12 cellular contexts compared by ENCODE assay signal in genomic region chr5:76689321-76690026, GRCh38. TPM values are rescaled to one million over a fixed set of nuclear protein-coding genes. Genes with fewer than 3 reads are reported as not detected.
A peak's percentile ranks its signal among the peaks of the same experiment; 100 is the strongest.
DNase-seq lines count a peak whose midpoint lies in the region; ATAC-seq, FAIRE-seq and TF ChIP-seq lines count a peak whose summit lies in the region.
"Had no signal": no experiment of that assay in that cellular context is flagged by ENCODE, and none has a peak within 500 bp of the region (broad histone marks: within the 10 kb centered on the region; RNA-seq: fewer than 3 reads in every experiment).

No MANE protein-coding gene starts in this region.

- H3K9me3 ChIP-seq in PC-3 (ENCODE audit: low read length) (no peaks in the 10 kb centered on the region), endothelial cell of umbilical vein (replicated peaks; ENCODE audit: control insufficient read depth, insufficient read depth, low read length) (no peaks in the 10 kb centered on the region)

- H3K9ac ChIP-seq in PC-3 (ENCODE audit: low read length) (no peak overlapping the region), endothelial cell of umbilical vein (replicated peaks; ENCODE audit: extremely low read depth, insufficient read depth, low read length) (peak overlapping the region; percentile 65)

- H3K4me1 ChIP-seq in PC-3 (ENCODE audit: insufficient read depth, low read length) (peaks cover 39% of the 10 kb centered on the region), endothelial cell of umbilical vein (ENCODE audit: control insufficient read depth, extremely low read depth, insufficient read depth, low read length) (peaks cover 69% of the 10 kb centered on the region)

- dilution Hi-C loops in endothelial cell of umbilical vein (cut with MboI; ENCODE audit: extremely low pct_ligation_motif_present, low sequenced_read_pairs) = loop anchor here (25.0 kb wide), 1 partner anchor 123 kb away; the partner anchor contains the start of gene F2RL1

- no peaks in the 10 kb centered on the region for H3K9me1 ChIP-seq in endothelial cell of umbilical vein (replicated peaks; ENCODE audit: control insufficient read depth, extremely low read depth, insufficient read depth, low read length)

- DNase-seq in COLO829 (ENCODE audit: low spot score) = peak; percentile 43
- peak; percentile 77 for DNase-seq in PC-3
- DNase-seq in endothelial cell of umbilical vein (ENCODE audit: low read depth, low spot score) = peak; percentile 86
- DNase-seq in non-pigmented ciliary epithelial cell (ENCODE audit: low read depth) = peak; percentile 81
- DNase-seq in activated CD8-positive, alpha-beta memory T cell treated with anti-CD3 and anti-CD28 coated beads, Interleukin-2, amount 50 U/mL, for 4 hours = no peak
- no peak for DNase-seq in GM13977 (ENCODE audit: low spot score)
- DNase-seq in D341Med (ENCODE audit: low spot score) = no peak
- DNase-seq in GM19238 (ENCODE audit: insufficient read length, low spot score) = no peak
- DNase-seq: activated T-cell treated with anti-CD3 and anti-CD28 coated beads, Interleukin-2, amount 50 U/mL, for 24 hours; DMS 273 treated with DMSO at 0.1 percent for 48 hours; T-helper 2 cell had no signal

- peak overlapping the region; percentile 73 for H3K27ac ChIP-seq in PC-3 (ENCODE audit: low read length)
- peak overlapping the region; percentile 91 for H3K27ac ChIP-seq in endothelial cell of umbilical vein (ENCODE audit: insufficient read depth, low read depth, low read length)
- H3K27ac ChIP-seq: coronary artery had no signal

- no peak for TF ChIP-seq POLR2A in endothelial cell of umbilical vein (IDR thresholded peaks at IDR 0.05; ENCODE audit: low read depth, low read length)

- in situ Hi-C loops in GM13977 (cut with MboI; ENCODE audit: low pct_unique_long_range_greater_than_20kb, low sequenced_read_pairs, unreplicated experiment) = no loop called here

- ATAC-seq in PC-3 = peak; percentile 45

- no peaks in the 10 kb centered on the region for H3F3A ChIP-seq in PC-3 (ENCODE audit: low read length, unreplicated experiment)

- BruUV-seq in PC-3 (replicated peaks; lab: Mats Ljungman, UMichigan) = no TSS peak
- BruUV-seq in endothelial cell of umbilical vein (replicated peaks; lab: Mats Ljungman, UMichigan) = TSS peak; percentile 81

- H3K27me3 ChIP-seq in PC-3 (ENCODE audit: low read length) (no peaks in the 10 kb centered on the region), endothelial cell of umbilical vein (ENCODE audit: control insufficient read depth in 2 of 2, insufficient read depth in 2 of 2, low read length in 2 of 2) (no peaks in the 10 kb centered on the region)

- H4K20me1 ChIP-seq in PC-3 (ENCODE audit: low read length) (no peaks in the 10 kb centered on the region), endothelial cell of umbilical vein (replicated peaks; ENCODE audit: control insufficient read depth, extremely low read depth, insufficient read depth, low read length) (no peaks in the 10 kb centered on the region)

- H2AFZ ChIP-seq in PC-3 (ENCODE audit: low read length) = no peak overlapping the region
- H2AFZ ChIP-seq in endothelial cell of umbilical vein (ENCODE audit: low read depth, low read length) = no peak overlapping the region

- intact Hi-C loops in PC-3 (cut with micrococcal nuclease) (loop anchor here (5.0 kb wide), 1 partner anchor 87 kb away; no protein-coding TSS in a partner anchor), endothelial cell of umbilical vein (cut with micrococcal nuclease) (loop anchor here (2.0 kb wide), 1 partner anchor 29 kb away; no protein-coding TSS in a partner anchor)

- CTCF ChIA-PET in PC-3 (lab: Charles Lee) = interaction anchor here (0.7 kb wide), 1 partner anchor 362 kb away, joined by 4 read pairs; no protein-coding TSS in a partner anchor
- CTCF ChIA-PET in endothelial cell of umbilical vein (lab: Charles Lee) = interaction anchor here (0.7 to 7.1 kb wide), 14 partner anchors 15 to 106 kb away, joined by 3 to 41 read pairs (median 4); partner anchors contain the start of gene F2R

- POLR2A ChIA-PET in PC-3 (lab: Charles Lee; ENCODE audit: unreplicated experiment) = interaction anchor here (0.7 kb wide), 1 partner anchor 112 kb away, joined by 3 read pairs; no protein-coding TSS in a partner anchor
- POLR2A ChIA-PET in endothelial cell of umbilical vein (lab: Charles Lee) = interaction anchor here (1.1 kb wide), 1 partner anchor 102 kb away, joined by 3 read pairs; no protein-coding TSS in a partner anchor

- no peaks in the 10 kb centered on the region for H3K36me3 ChIP-seq in PC-3 (ENCODE audit: low read depth, low read length)
- H3K36me3 ChIP-seq in endothelial cell of umbilical vein (ENCODE audit: control insufficient read depth in 2 of 2, extremely low read depth in 1 of 2, insufficient read depth in 2 of 2, low read length in 2 of 2) = no peaks in the 10 kb centered on the region

- peak; percentile 82 for FAIRE-seq in endothelial cell of umbilical vein (lab: Jason Lieb, UNC)

- H3K4me2 ChIP-seq in PC-3 (ENCODE audit: low read length) = peak overlapping the region; percentile 41
- peak overlapping the region; percentile 52 for H3K4me2 ChIP-seq in endothelial cell of umbilical vein (ENCODE audit: insufficient read depth, low read length)

- TF ChIP-seq CTCF in PC-3 (conservative IDR thresholded peaks at IDR 0.05; ENCODE audit: low read depth, low read length) (no peak), endothelial cell of umbilical vein (IDR thresholded peaks at IDR 0.05; ENCODE audit: extremely low read depth in 1 of 2, insufficient read depth in 1 of 2, low read depth in 1 of 2, low read length in 2 of 2) (no peak), GM13977 (IDR thresholded peaks at IDR 0.05; ENCODE audit: extremely low read depth, insufficient read depth, missing control alignments) (no peak)

- H3K79me2 ChIP-seq in PC-3 (ENCODE audit: low read length) (no peaks in the 10 kb centered on the region), endothelial cell of umbilical vein (ENCODE audit: control insufficient read depth, insufficient read depth, low read length) (no peaks in the 10 kb centered on the region)

- H3K9me2 ChIP-seq in PC-3 (replicated peaks; ENCODE audit: low read length) = no peaks in the 10 kb centered on the region

- H3K4me3 ChIP-seq in PC-3 (ENCODE audit: low read length) (no peak overlapping the region), endothelial cell of umbilical vein (replicated peaks in 1 of 3; ENCODE audit: insufficient read depth in 1 of 3, low read depth in 1 of 3, low read length in 3 of 3) (no peak overlapping the region)
- H3K4me3 ChIP-seq: coronary artery had no signal

TF ChIP-seq in endothelial cell of umbilical vein, 7 proteins besides CTCF, POLR2A, EP300 and RAD21:
- TF ChIP-seq MYC (IDR thresholded peaks at IDR 0.05; ENCODE audit: low read depth, low read length) = no peak
- TF ChIP-seq, protein P1, sequence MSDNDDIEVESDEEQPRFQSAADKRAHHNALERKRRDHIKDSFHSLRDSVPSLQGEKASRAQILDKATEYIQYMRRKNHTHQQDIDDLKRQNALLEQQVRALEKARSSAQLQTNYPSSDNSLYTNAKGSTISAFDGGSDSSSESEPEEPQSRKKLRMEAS (IDR thresholded peaks at IDR 0.05; ENCODE audit: insufficient read depth, insufficient read length) = no peak
- TF ChIP-seq FOS (IDR thresholded peaks at IDR 0.05; ENCODE audit: borderline replicate concordance, insufficient read depth, low read length) = peak; percentile 82
- TF ChIP-seq JUN (IDR thresholded peaks at IDR 0.05; ENCODE audit: borderline replicate concordance, insufficient read depth, insufficient read length, low read depth) = peak; percentile 87
- no peak for TF ChIP-seq GATA2 (IDR thresholded peaks at IDR 0.05; ENCODE audit: insufficient read depth, insufficient read length, low read depth, low read length)
- no peak for TF ChIP-seq EZH2 (IDR thresholded peaks at IDR 0.05; ENCODE audit: borderline replicate concordance, low read depth, low read length, severe bottlenecking)
- peak; percentile 59 for TF ChIP-seq POLR2AphosphoS5 (IDR thresholded peaks at IDR 0.05; ENCODE audit: insufficient read depth, low read depth, low read length)

RNA-seq across cellular contexts. Expression of gene F2R, which starts 26.5 kb away (rescaled TPM):
- total RNA-seq in PC-3 (2014; rRNA removed) (16.1 and 16.9 TPM in 2 replicates), endothelial cell of umbilical vein (342 and 393 TPM in 2 replicates)
- polyA plus RNA-seq in endothelial cell of umbilical vein = 599 and 624 TPM in 2 replicates
- polyA plus RNA-seq in endothelial cell of umbilical vein (2011; cell fraction: cytosol; rRNA removed) = 391 and 418 TPM in 2 replicates
- 160 and 208 TPM in 2 replicates for polyA plus RNA-seq in endothelial cell of umbilical vein (2011; cell fraction: nucleus; rRNA removed)
- 318 and 326 TPM in 2 replicates for polyA plus RNA-seq in endothelial cell of umbilical vein (2012)
- polyA minus RNA-seq in endothelial cell of umbilical vein = 963 and 1,052 TPM in 2 replicates
- polyA minus RNA-seq in endothelial cell of umbilical vein (2011; cell fraction: cytosol; rRNA and poly(A)+ RNA removed) = 0.51 TPM
- polyA minus RNA-seq in endothelial cell of umbilical vein (2011; cell fraction: nucleus; rRNA and poly(A)+ RNA removed) = 189 and 305 TPM in 2 replicates

Comparison
In these comparisons a context has a peak if more than half of its experiments do, and no peak if none do; other contexts are left out.
1. DNase-seq: peak in COLO829 (single experiment), PC-3 (single experiment), endothelial cell of umbilical vein (single experiment) and non-pigmented ciliary epithelial cell (single experiment); none in activated CD8-positive, alpha-beta memory T cell treated with anti-CD3 and anti-CD28 coated beads, Interleukin-2, amount 50 U/mL, for 4 hours (single experiment), GM13977 (single experiment), D341Med (single experiment) and GM19238 (single experiment).
2. RNA of gene F2R, which starts 26.5 kb away (total RNA-seq): 342 to 393 TPM in endothelial cell of umbilical vein; 16.1 to 16.9 TPM in PC-3; every median in the first group is over 10 times any median in the second.